ENCODE assay signal across 11 cellular contexts in genomic region chr1:212637902-212638301, GRCh38. TPM values are rescaled to one million over a fixed set of nuclear protein-coding genes. Genes with fewer than 3 reads are reported as not detected.
A peak's percentile ranks its signal among the peaks of the same experiment; 100 is the strongest.
DNase-seq lines count a peak whose midpoint lies in the region; ATAC-seq and TF ChIP-seq lines count a peak whose summit lies in the region.
"Had no signal": no experiment of that assay in that cellular context is flagged by ENCODE, and none has a peak within 500 bp of the region (broad histone marks: within the 10 kb centered on the region; RNA-seq: fewer than 3 reads in every experiment).

No MANE protein-coding gene starts in this region.

- DNase-seq in GM23248 (peak; percentile 78), left ventricle myocardium superior (no peak), HEK293T (ENCODE audit: extremely low spot score) (no peak), SIG-M5 (lab: John Stamatoyannopoulos, UW) (no peak)
- DNase-seq in stimulated activated CD8-positive, alpha-beta memory T cell treated with anti-CD3 and anti-CD28 coated beads, Interleukin-4, amount 100 ng/mL, for 48 hours, result peak; percentile 14
- DNase-seq: DND-41, NCI-H2029 had no signal

- H3K9me3 ChIP-seq in GM23248 (ENCODE audit: low read depth), result no peaks in the 10 kb centered on the region
- H3K9me3 ChIP-seq: prostate gland had no signal

- CTCF ChIA-PET in HEK293T (lab: Yijun Ruan, JAX), result interaction anchor here (0.6 kb wide), 1 partner anchor 33 kb away, joined by 3 read pairs; no protein-coding TSS in a partner anchor

- H2AFZ ChIP-seq in GM23248, result no peak overlapping the region

- H3K9ac ChIP-seq in GM23248, result peak overlapping the region; percentile 65

- WGBS in GM23248 (ENCODE audit: low coverage in 1 of 2, low lambda C conversion rate in 2 of 2, missing lambda C conversion rate in 2 of 2), 2 experiments, result 46 to 57% methylated on average over 5 of the region's 5 CpGs
- WGBS in adipose tissue, 3 donors, result 64 to 76% (median 74%) methylated on average over 5 of the region's 5 CpGs

- no peak overlapping the region for H3K4me3 ChIP-seq in GM23248
- H3K4me3 ChIP-seq: prostate gland had no signal

- in situ Hi-C loops in GM23248 (cut with MboI), result no loop called here

- H3K36me3 ChIP-seq in GM23248 (ENCODE audit: low read depth), result no peaks in the 10 kb centered on the region
- H3K36me3 ChIP-seq: prostate gland had no signal

- POLR2A ChIA-PET in HEK293T (lab: Yijun Ruan, JAX), result no interaction called here

- ATAC-seq in left ventricle myocardium superior (peak; percentile 5), GM19035 (IDR thresholded peaks at IDR 0.05; ENCODE audit: unreplicated experiment) (no peak)
- ATAC-seq: left lobe of liver had no signal

- peaks cover 27% of the 10 kb centered on the region for H3K4me1 ChIP-seq in GM23248 (ENCODE audit: insufficient read depth)
- H3K4me1 ChIP-seq: prostate gland had no signal

- H3F3A ChIP-seq in GM23248 (ENCODE audit: insufficient read depth), result peaks cover 14% of the 10 kb centered on the region; the same call in 1 of the 2 replicates

- no peaks in the 10 kb centered on the region for H3K27me3 ChIP-seq in GM23248 (replicated peaks; ENCODE audit: insufficient read depth)

- H3K27ac ChIP-seq in GM23248, result peak overlapping the region; percentile 61
- peak overlapping the region; percentile 31 for H3K27ac ChIP-seq in adipose tissue (ENCODE audit: low read depth, low read length)
- H3K27ac ChIP-seq: prostate gland had no signal

- intact Hi-C loops in left ventricle myocardium superior (cut with micrococcal nuclease), result no loop called here

- peak overlapping the region; percentile 49 for H3K4me2 ChIP-seq in GM23248 (ENCODE audit: unreplicated experiment)

- H4K20me1 ChIP-seq in GM23248 (ENCODE audit: insufficient read depth), result no peaks in the 10 kb centered on the region

- no peaks in the 10 kb centered on the region for H3K79me2 ChIP-seq in GM23248 (ENCODE audit: insufficient read depth)

- H3K9me2 ChIP-seq in GM23248 (ENCODE audit: insufficient read depth), result no peaks in the 10 kb centered on the region

TF ChIP-seq in HEK293T, 16 proteins besides CTCF, POLR2A, EP300 and RAD21:
- TF ChIP-seq FOXK2 (IDR thresholded peaks at IDR 0.05) (no peak), PKNOX1 (IDR thresholded peaks at IDR 0.05) (no peak), SUZ12 (IDR thresholded peaks at IDR 0.05) (no peak), BHLHE40 (IDR thresholded peaks at IDR 0.05; ENCODE audit: borderline replicate concordance) (no peak), CTBP1 (IDR thresholded peaks at IDR 0.05; ENCODE audit: borderline replicate concordance) (no peak), L3MBTL2 (conservative IDR thresholded peaks at IDR 0.05) (no peak), SP1 (IDR thresholded peaks at IDR 0.05) (no peak), FOXA1 (IDR thresholded peaks at IDR 0.05) (no peak), TARDBP (IDR thresholded peaks at IDR 0.05) (no peak), HDGF (IDR thresholded peaks at IDR 0.05; ENCODE audit: borderline replicate concordance) (no peak), ELF4 (IDR thresholded peaks at IDR 0.05) (no peak), FOXM1 (IDR thresholded peaks at IDR 0.05; ENCODE audit: borderline replicate concordance) (no peak), ZNF384 (IDR thresholded peaks at IDR 0.05) (no peak), ARNT (IDR thresholded peaks at IDR 0.05) (no peak), LEF1 (IDR thresholded peaks at IDR 0.05; ENCODE audit: borderline replicate concordance) (no peak), NFRKB (IDR thresholded peaks at IDR 0.05) (no peak)

RNA-seq across cellular contexts. Expression of gene ATF3, which starts 29.3 kb away (rescaled TPM):
- total RNA-seq in GM23248 (2014; rRNA removed; shearing (Covaris generic)), result 0.86 and 4.9 TPM in 2 replicates
- polyA plus RNA-seq in GM23248 (2016; fragmentation: Nextera tagmentation; extraction: Ambion mirVana), result 1.5 and 1.7 TPM in 2 replicates
- polyA plus RNA-seq in adipose tissue, result 100 to 1,000 TPM in 1 of 3 donors, 10 to 100 TPM in 2; 25.5 to 267 (median 76.5) TPM
- 14.6 TPM for total RNA-seq in left ventricle myocardium superior

Comparison
In these comparisons a context has a peak if more than half of its experiments do, and no peak if none do; other contexts are left out.
1. DNase-seq: peak in GM23248 (single experiment) and stimulated activated CD8-positive, alpha-beta memory T cell treated with anti-CD3 and anti-CD28 coated beads, Interleukin-4, amount 100 ng/mL, for 48 hours (single experiment); none in left ventricle myocardium superior (single experiment), HEK293T (single experiment) and SIG-M5 (single experiment).